8 cellular contexts compared by ENCODE assay signal in genomic region chr12:7190268-7191055, GRCh38. TPM values are rescaled to one million over a fixed set of nuclear protein-coding genes. Genes with fewer than 3 reads are reported as not detected.
DNase-seq lines count a peak whose midpoint lies in the region; ATAC-seq and TF ChIP-seq lines count a peak whose summit lies in the region.

No MANE protein-coding gene starts in this region.

- H2AFZ ChIP-seq in Karpas-422 (ENCODE audit: low read length) (0 out of 2 replicates have a peak overlapping the region, but pooled peaks have one; percentile 7), neuron (ENCODE audit: low read depth, low read length) (peak overlapping the region; percentile 72)

- peak overlapping the region; percentile 94 for H3K9ac ChIP-seq in Karpas-422 (ENCODE audit: low read length)

- WGBS in gastroesophageal sphincter (ENCODE audit: low coverage in 1 of 2), 2 donors: 38 to 42% methylated on average over 6 to 8 of the region's 17 CpGs

- H4K20me1 ChIP-seq in Karpas-422 (ENCODE audit: insufficient read depth, low read depth, low read length): no peaks in the 10 kb centered on the region

- H3K4me2 ChIP-seq in Karpas-422 (ENCODE audit: low read depth, low read length, poor library complexity, severe bottlenecking): peak overlapping the region; percentile 77

- TF ChIP-seq CTCF in GM12865 (IDR thresholded peaks at IDR 0.05; ENCODE audit: insufficient read depth, low read depth, low read length, missing control alignments) (no peak), gastroesophageal sphincter (IDR thresholded peaks at IDR 0.05) (no peak)

- peaks cover 57% of the 10 kb centered on the region for H3K79me2 ChIP-seq in Karpas-422 (ENCODE audit: low read length)

- H3K9me3 ChIP-seq in Karpas-422 (ENCODE audit: low read length): no peaks in the 10 kb centered on the region
- no peaks in the 10 kb centered on the region for H3K9me3 ChIP-seq in gastroesophageal sphincter
- no peaks in the 10 kb centered on the region for H3K9me3 ChIP-seq in neuron (ENCODE audit: low read length)

- TF ChIP-seq EP300 in gastroesophageal sphincter (IDR thresholded peaks at IDR 0.05): no peak

- H3K9me2 ChIP-seq in Karpas-422 (replicated peaks; ENCODE audit: insufficient read depth, low read length): no peaks in the 10 kb centered on the region

- H3K27me3 ChIP-seq in Karpas-422 (ENCODE audit: low read length) (no peaks in the 10 kb centered on the region), gastroesophageal sphincter (no peaks in the 10 kb centered on the region), neuron (ENCODE audit: insufficient read depth, low read length) (no peaks in the 10 kb centered on the region)

- H3K4me3 ChIP-seq in GM12865 (ENCODE audit: low read depth, low read length) (peak overlapping the region; percentile 78), Karpas-422 (ENCODE audit: low read length) (peak overlapping the region; percentile 95), gastroesophageal sphincter (peak overlapping the region; percentile 49 to 89), neuron (ENCODE audit: low read length) (peak overlapping the region; percentile 66)

- TF ChIP-seq POLR2A in gastroesophageal sphincter (IDR thresholded peaks at IDR 0.05): no peak

- peak; percentile 6 for ATAC-seq in gastroesophageal sphincter
- no peak for ATAC-seq in HG02938 (IDR thresholded peaks at IDR 0.05; ENCODE audit: unreplicated experiment)

- peaks cover 30% of the 10 kb centered on the region for H3K4me1 ChIP-seq in Karpas-422 (ENCODE audit: low read length)
- peaks cover 0 to 36% (median 16%) of the 10 kb centered on the region in 3 donors for H3K4me1 ChIP-seq in gastroesophageal sphincter
- H3K4me1 ChIP-seq in neuron (ENCODE audit: insufficient read depth, low read length): peaks cover 21% of the 10 kb centered on the region

- H3K36me3 ChIP-seq in Karpas-422 (ENCODE audit: insufficient read depth, low read length) (peaks cover 42% of the 10 kb centered on the region), gastroesophageal sphincter (peaks cover 0 to 41% of the 10 kb centered on the region in 2 donors), neuron (ENCODE audit: insufficient read depth, low read length) (peaks cover 12% of the 10 kb centered on the region)

- DNase-seq in GM12865 (ENCODE audit: low read depth) (peak; percentile 16), Karpas-422 (peak; percentile 74), NCI-H2081 treated with DMSO at 0.1 percent for 48 hours (lab: John Stamatoyannopoulos, UW) (no peak)
- DNase-seq in activated T-cell treated with anti-CD3 and anti-CD28 coated beads, Interleukin-2, amount 50 U/mL, for 48 hours: peak; percentile 29 to 39
- no peak for DNase-seq in NK-92 treated with Interleukin-12 subunit alpha and Interleukin-12 subunit beta, amount 100 ng/mL, for 24 hours (lab: John Stamatoyannopoulos, UW)

- H3K27ac ChIP-seq in Karpas-422 (ENCODE audit: low read length) (peak overlapping the region; percentile 77), gastroesophageal sphincter (peak overlapping the region; percentile 85 to 97 (median 94))

RNA-seq across cellular contexts. Expression of gene PEX5, which starts 1.0 kb away (rescaled TPM):
- total RNA-seq in Karpas-422 (2014; rRNA removed; shearing (Covaris generic); ENCODE audit: low replicate concordance): 25.9 and 80.8 TPM in 2 replicates
- 10 to 100 TPM; 36.8 to 53.2 (median 47.4) TPM for total RNA-seq in gastroesophageal sphincter

Comparison
In these comparisons a context has a peak if more than half of its experiments do, and no peak if none do; other contexts are left out.
1. DNase-seq: peak in GM12865 (single experiment), Karpas-422 (single experiment) and activated T-cell treated with anti-CD3 and anti-CD28 coated beads, Interleukin-2, amount 50 U/mL, for 48 hours (2 of 2); none in NCI-H2081 treated with DMSO at 0.1 percent for 48 hours (single experiment) and NK-92 treated with Interleukin-12 subunit alpha and Interleukin-12 subunit beta, amount 100 ng/mL, for 24 hours (single experiment).
2. Peak in every context shown above with its lines, with median percentiles within 50 percentile points of each other: H3K4me3 ChIP-seq.